Comparison of ENCODE assay signal across 18 cellular contexts in the genomic region with DNA sequence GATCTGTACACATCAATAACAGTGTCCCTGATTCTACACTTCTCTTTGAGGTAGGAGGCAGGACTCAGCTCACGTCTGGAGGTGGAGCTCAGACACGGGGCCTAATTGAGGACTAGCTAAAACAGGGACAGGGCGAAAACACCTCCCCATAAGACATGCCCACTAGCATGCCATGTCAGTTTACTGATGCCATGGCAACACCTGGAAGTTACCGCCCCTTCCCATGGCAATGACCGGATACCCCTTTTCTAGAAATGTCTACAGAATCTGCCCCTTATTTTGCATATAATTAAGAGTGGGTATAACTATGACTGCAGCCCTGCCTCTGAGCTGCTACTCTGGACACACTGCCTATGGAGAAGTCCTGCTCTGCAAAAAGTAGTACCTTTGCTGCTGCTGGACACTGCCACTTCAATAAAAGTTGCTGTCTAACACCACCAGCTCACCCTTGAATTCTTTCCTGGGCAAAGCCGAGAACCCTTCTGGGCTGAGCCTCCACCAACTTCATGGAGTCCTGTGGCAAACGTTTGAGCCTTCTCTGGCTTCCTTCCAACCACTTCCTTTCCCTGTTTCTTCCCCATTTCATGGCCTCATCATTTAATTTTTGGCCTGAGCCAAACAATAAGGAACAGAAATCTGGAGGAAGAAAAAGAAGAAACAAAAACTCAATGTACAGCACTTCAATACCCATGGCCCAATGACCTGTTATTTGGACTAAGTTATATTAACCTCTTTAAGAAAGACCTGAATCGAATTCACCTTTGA. TPM values are rescaled to one million over a fixed set of nuclear protein-coding genes. Genes with fewer than 3 reads are reported as not detected.
DNase-seq lines count a peak whose midpoint lies in the region; ATAC-seq and TF ChIP-seq lines count a peak whose summit lies in the region.
"Had no signal": no experiment of that assay in that cellular context is flagged by ENCODE, and none has a peak within 500 bp of the region (broad histone marks: within the 10 kb centered on the region; RNA-seq: fewer than 3 reads in every experiment).

No MANE protein-coding gene starts in this region.

- intact Hi-C loops in CD14-positive monocyte (cut with micrococcal nuclease), result loop anchor here in 1 of 2 donors (2.0 to 5.0 kb wide), 2 partner anchors 79 to 211 kb away; no protein-coding TSS in a partner anchor

- peaks cover 70% of the 10 kb centered on the region for H3K4me1 Mint-ChIP-seq in CD14-positive monocyte
- H3K4me1 Mint-ChIP-seq in IgD-negative memory B cell, result peaks cover 39 to 43% (median 43%) of the 10 kb centered on the region in 3 donors

- H3K27ac Mint-ChIP-seq in CD14-positive monocyte (peak overlapping the region; percentile 31 to 89 (median 82)), IgD-negative memory B cell (peak overlapping the region; percentile 33 to 84 (median 46))
- H3K27ac Mint-ChIP-seq: CD4-positive, CD25-positive, alpha-beta regulatory T cell had no signal

- H3K36me3 Mint-ChIP-seq in CD14-positive monocyte (no peaks in the 10 kb centered on the region), IgD-negative memory B cell (no peaks in the 10 kb centered on the region)
- H3K36me3 Mint-ChIP-seq: CD4-positive, CD25-positive, alpha-beta regulatory T cell had no signal

- ATAC-seq in GM18858 (IDR thresholded peaks at IDR 0.05; ENCODE audit: unreplicated experiment), result no peak
- ATAC-seq in left lobe of liver, result no peak
- ATAC-seq: activated T-cell treated with anti-CD3 and anti-CD28 coated beads, Interleukin-2, amount 50 U/mL, for 4 hours had no signal

- H3K27me3 Mint-ChIP-seq in CD14-positive monocyte (ENCODE audit: low read depth in 3 of 3) (no peaks in the 10 kb centered on the region), IgD-negative memory B cell (peaks cover 4% of the 10 kb centered on the region)

- no peaks in the 10 kb centered on the region for H3K9me3 Mint-ChIP-seq in CD14-positive monocyte
- H3K9me3 Mint-ChIP-seq in IgD-negative memory B cell, result no peaks in the 10 kb centered on the region
- H3K9me3 Mint-ChIP-seq: activated T-cell treated with anti-CD3 and anti-CD28 coated beads, Interleukin-2, amount 50 U/mL, for 4 hours; CD4-positive, CD25-positive, alpha-beta regulatory T cell had no signal

- no peak for TF ChIP-seq CTCF in CD14-positive monocyte (IDR thresholded peaks at IDR 0.05)

- H3K4me3 Mint-ChIP-seq in CD14-positive monocyte (peak overlapping the region; percentile 58 to 78), IgD-negative memory B cell (peak overlapping the region in 3 of 4 donors; percentile 43 to 62 (median 45))
- H3K4me3 Mint-ChIP-seq: activated T-cell treated with anti-CD3 and anti-CD28 coated beads, Interleukin-2, amount 50 U/mL, for 4 hours; CD4-positive, CD25-positive, alpha-beta regulatory T cell had no signal

- DNase-seq in CD14-positive monocyte (ENCODE audit: low spot score) (no peak), UCSD-AML1 (lab: John Stamatoyannopoulos, UW; ENCODE audit: unreplicated experiment) (peak; percentile 58), medulla oblongata (ENCODE audit: extremely low spot score) (peak; percentile 64), left lobe of liver (ENCODE audit: low spot score) (no peak), COR-L47 (lab: John Stamatoyannopoulos, UW) (no peak), DMS53 (lab: John Stamatoyannopoulos, UW) (no peak)
- DNase-seq: activated T-cell treated with anti-CD3 and anti-CD28 coated beads, Interleukin-2, amount 50 U/mL, for 4 hours; CD4-positive, CD25-positive, alpha-beta regulatory T cell; cerebellar nuclear complex; heart right ventricle; kidney glomerular epithelial cell; NCI-H1092 treated with DMSO at 0.1 percent for 48 hours; NCI-H2171; NK-92 treated with Interleukin-12 subunit alpha and Interleukin-12 subunit beta, amount 100 ng/mL, for 24 hours; SW 1271; thyroid gland had no signal

RNA-seq across cellular contexts. Expression of gene PHB1, which starts 21.0 kb away (rescaled TPM):
- polyA plus RNA-seq in CD14-positive monocyte (10 to 100 TPM; 83.9 to 89.2 TPM), IgD-negative memory B cell (132 TPM)
- total RNA-seq in left lobe of liver, result 93.5 TPM

RNA-seq across cellular contexts. Expression of gene ZNF652, which starts 31.6 kb away (rescaled TPM):
- 10 to 100 TPM; 16.9 to 19.8 TPM for polyA plus RNA-seq in CD14-positive monocyte
- polyA plus RNA-seq in IgD-negative memory B cell, result 29.3 TPM
- 38.6 TPM for total RNA-seq in left lobe of liver

Comparison
In these comparisons a context has a peak if more than half of its experiments do, and no peak if none do; other contexts are left out.
1. DNase-seq: peak in UCSD-AML1 (single experiment) and medulla oblongata (single experiment); none in CD14-positive monocyte (single experiment), left lobe of liver (single experiment), COR-L47 (single experiment) and DMS53 (single experiment).